ENCODE assay signal across 14 cellular contexts in genomic region chr14:77485901-77486678, GRCh38. TPM values are rescaled to one million over a fixed set of nuclear protein-coding genes. Genes with fewer than 3 reads are reported as not detected.
DNase-seq lines count a peak whose midpoint lies in the region; ATAC-seq and TF ChIP-seq lines count a peak whose summit lies in the region.
"Had no signal": no experiment of that assay in that cellular context is flagged by ENCODE, and none has a peak within 500 bp of the region (broad histone marks: within the 10 kb centered on the region; RNA-seq: fewer than 3 reads in every experiment).

No MANE protein-coding gene starts in this region.

- H3K4me3 Mint-ChIP-seq in Caco-2 (ENCODE audit: unreplicated experiment) = no peak overlapping the region
- H3K4me3 Mint-ChIP-seq: neural crest cell, WTC11 had no signal

- no peaks in the 10 kb centered on the region for H4K20me1 ChIP-seq in GM23248 (ENCODE audit: insufficient read depth)

- H3K27me3 ChIP-seq in GM23248 (replicated peaks; ENCODE audit: insufficient read depth) = no peaks in the 10 kb centered on the region
- H3K27me3 ChIP-seq in foreskin keratinocyte = no peaks in the 10 kb centered on the region
- no peaks in the 10 kb centered on the region for H3K27me3 ChIP-seq in Caco-2 (replicated peaks; ENCODE audit: control insufficient read depth, insufficient read depth, low read length)

- POLR2A ChIA-PET in Caco-2 (lab: Charles Lee) = no interaction called here

- H3F3A ChIP-seq in GM23248 (ENCODE audit: insufficient read depth) = peaks cover 11% of the 10 kb centered on the region

- H3K9me3 ChIP-seq in GM23248 (ENCODE audit: low read depth) (no peaks in the 10 kb centered on the region), Caco-2 (no peaks in the 10 kb centered on the region)

- H3K4me1 ChIP-seq in GM23248 (ENCODE audit: insufficient read depth) (0 out of 2 replicates have a peak, but pooled peaks cover 7% of the 10 kb centered on the region), foreskin keratinocyte (no peaks in the 10 kb centered on the region), Caco-2 (peaks cover 5% of the 10 kb centered on the region)

- no peak overlapping the region for H3K4me3 ChIP-seq in GM23248
- H3K4me3 ChIP-seq in Caco-2 (ENCODE audit: low read depth, low read length) = no peak overlapping the region

- in situ Hi-C loops in GM23248 (cut with MboI) = no loop called here

- H3K4me1 Mint-ChIP-seq in Caco-2 (ENCODE audit: low read depth, unreplicated experiment) = no peaks in the 10 kb centered on the region
- H3K4me1 Mint-ChIP-seq: neural crest cell, WTC11 had no signal

- H3K36me3 ChIP-seq in GM23248 (ENCODE audit: low read depth) = no peaks in the 10 kb centered on the region
- no peaks in the 10 kb centered on the region for H3K36me3 ChIP-seq in Caco-2 (ENCODE audit: control insufficient read depth, insufficient read depth, low read length)

- no peak for TF ChIP-seq CTCF in foreskin keratinocyte (conservative IDR thresholded peaks at IDR 0.05)
- TF ChIP-seq CTCF in Caco-2 (IDR thresholded peaks at IDR 0.05; ENCODE audit: insufficient read depth in 1 of 2, low read depth in 1 of 2, low read length in 1 of 2, severe bottlenecking in 1 of 2, unreplicated experiment in 1 of 2) = no peak

- H3K36me3 Mint-ChIP-seq in Caco-2 (ENCODE audit: insufficient read depth, unreplicated experiment) = peaks cover 10% of the 10 kb centered on the region
- H3K36me3 Mint-ChIP-seq: WTC11 had no signal

- H3K4me2 ChIP-seq in GM23248 (ENCODE audit: unreplicated experiment) = no peak overlapping the region

- H3K27me3 Mint-ChIP-seq in Caco-2 (ENCODE audit: insufficient read depth, unreplicated experiment) = no peaks in the 10 kb centered on the region

- H3K79me2 ChIP-seq in GM23248 (ENCODE audit: insufficient read depth) = no peaks in the 10 kb centered on the region

- BruUV-seq in Caco-2 (replicated peaks; lab: Mats Ljungman, UMichigan) = no TSS peak

- no peak overlapping the region for H2AFZ ChIP-seq in GM23248

- ATAC-seq in SK-N-SH treated with all-trans-retinoic acid at 6 μM for 48 hours = peak; percentile 81
- peak; percentile 92 for ATAC-seq in foreskin keratinocyte
- no peak for ATAC-seq in GM21423 (IDR thresholded peaks at IDR 0.05; ENCODE audit: unreplicated experiment)
- ATAC-seq in HG03571 (IDR thresholded peaks at IDR 0.05; ENCODE audit: unreplicated experiment) = no peak
- ATAC-seq: WTC11 had no signal

- H3K9ac ChIP-seq in GM23248 = no peak overlapping the region

- no peak overlapping the region for H3K27ac Mint-ChIP-seq in Caco-2 (ENCODE audit: unreplicated experiment)
- H3K27ac Mint-ChIP-seq: WTC11 had no signal

- 60 to 68% methylated on average over 7 of the region's 7 CpGs for WGBS in GM23248 (ENCODE audit: low coverage in 1 of 2, low lambda C conversion rate in 2 of 2, missing lambda C conversion rate in 2 of 2), 2 experiments

- H3K9me3 Mint-ChIP-seq in Caco-2 (ENCODE audit: unreplicated experiment) = no peaks in the 10 kb centered on the region
- H3K9me3 Mint-ChIP-seq: neural crest cell, WTC11 had no signal

- intact Hi-C loops in Caco-2 (cut with micrococcal nuclease; ENCODE audit: unreplicated experiment) = no loop called here

- peak; percentile 70 for DNase-seq in A172 (ENCODE audit: low spot score)
- peak; percentile 94 for DNase-seq in GM23248
- peak; percentile 33 to 67 for DNase-seq in foreskin keratinocyte
- DNase-seq in Caco-2 = no peak
- DNase-seq in SW 1271 (lab: John Stamatoyannopoulos, UW) = no peak
- DNase-seq: activated naive CD4-positive, alpha-beta T cell treated with anti-CD3 and anti-CD28 coated beads, Interleukin-2, amount 50 U/mL, for 16 hours; DMS 273 treated with DMSO at 0.1 percent for 48 hours; hippocampal formation had no signal

- CTCF ChIA-PET in Caco-2 (lab: Charles Lee) = no interaction called here

- peak overlapping the region; percentile 51 for H3K27ac ChIP-seq in GM23248
- H3K27ac ChIP-seq in foreskin keratinocyte = no peak overlapping the region

- no peaks in the 10 kb centered on the region for H3K9me2 ChIP-seq in GM23248 (ENCODE audit: insufficient read depth)

TF ChIP-seq in SK-N-SH treated with all-trans-retinoic acid at 6 μM for 48 hours, 23 proteins besides CTCF, POLR2A, EP300 and RAD21:
- TF ChIP-seq ZFP30 (CRISPR knock-in tag; IDR thresholded peaks at IDR 0.05) = no peak
- TF ChIP-seq ZNF70 (CRISPR knock-in tag; IDR thresholded peaks at IDR 0.05) = no peak
- no peak for TF ChIP-seq PPARA (CRISPR knock-in tag; IDR thresholded peaks at IDR 0.05; ENCODE audit: borderline replicate concordance)
- no peak for TF ChIP-seq ZFP3 (CRISPR knock-in tag; IDR thresholded peaks at IDR 0.05)
- no peak for TF ChIP-seq OSR1 (CRISPR knock-in tag; IDR thresholded peaks at IDR 0.05)
- TF ChIP-seq SNAI2 (CRISPR knock-in tag; IDR thresholded peaks at IDR 0.05) = no peak
- no peak for TF ChIP-seq POU6F1 (CRISPR knock-in tag; IDR thresholded peaks at IDR 0.05; ENCODE audit: borderline replicate concordance, low read depth)
- TF ChIP-seq ESRRG (CRISPR knock-in tag; IDR thresholded peaks at IDR 0.05) = no peak
- TF ChIP-seq TCF4 (CRISPR knock-in tag; IDR thresholded peaks at IDR 0.05; ENCODE audit: borderline replicate concordance) = no peak
- TF ChIP-seq ISL1 (CRISPR knock-in tag; IDR thresholded peaks at IDR 0.05) = no peak
- no peak for TF ChIP-seq CSRNP3 (CRISPR knock-in tag; IDR thresholded peaks at IDR 0.05)

RNA-seq across cellular contexts. Expression of gene ISM2, which starts 12.5 kb away (rescaled TPM):
- 2.8 TPM in 1 of 2 replicates, not detected in the other for total RNA-seq in A172 (2014; rRNA removed; shearing (Covaris generic))
- 2.6 TPM in 1 of 2 replicates, not detected in the other for total RNA-seq in GM23248 (2014; rRNA removed; shearing (Covaris generic))
- polyA plus RNA-seq in GM23248 (2016; fragmentation: Nextera tagmentation; extraction: Ambion mirVana) (0.11 TPM in 1 of 2 replicates, not detected in the other), foreskin keratinocyte (0.03 and 0.04 TPM in 2 replicates)
- total RNA-seq in foreskin keratinocyte (0.10 and 0.14 TPM in 2 replicates), Caco-2 (2022) (10.6 and 13.3 TPM in 2 replicates)
- total RNA-seq: lung microvascular endothelial cell, neural crest cell had no signal

RNA-seq across cellular contexts. Expression of gene AHSA1, which starts 28.2 kb away (rescaled TPM):
- total RNA-seq in A172 (2014; rRNA removed; shearing (Covaris generic)) = 178 and 229 TPM in 2 replicates
- 122 and 137 TPM in 2 replicates for total RNA-seq in GM23248 (2014; rRNA removed; shearing (Covaris generic))
- polyA plus RNA-seq in GM23248 (2016; fragmentation: Nextera tagmentation; extraction: Ambion mirVana) (130 TPM in 2 replicates), foreskin keratinocyte (223 and 277 TPM in 2 replicates)
- total RNA-seq in foreskin keratinocyte (172 and 212 TPM in 2 replicates), Caco-2 (2022) (161 and 193 TPM in 2 replicates)

RNA-seq across cellular contexts. Expression of gene VIPAS39, which starts 28.7 kb away (rescaled TPM):
- 16.1 and 20.5 TPM in 2 replicates for total RNA-seq in A172 (2014; rRNA removed; shearing (Covaris generic))
- 25.0 and 59.8 TPM in 2 replicates for total RNA-seq in GM23248 (2014; rRNA removed; shearing (Covaris generic))
- polyA plus RNA-seq in GM23248 (2016; fragmentation: Nextera tagmentation; extraction: Ambion mirVana) (14.9 TPM in 2 replicates), foreskin keratinocyte (9.5 and 10.1 TPM in 2 replicates)
- total RNA-seq in foreskin keratinocyte (13.4 and 13.7 TPM in 2 replicates), Caco-2 (2022) (20.0 and 20.7 TPM in 2 replicates)

Comparison
In these comparisons a context has a peak if more than half of its experiments do, and no peak if none do; other contexts are left out.
1. DNase-seq: peak in A172 (single experiment), GM23248 (single experiment) and foreskin keratinocyte (2 of 2); none in Caco-2 (0 of 2) and SW 1271 (0 of 2).
2. ATAC-seq: peak in SK-N-SH treated with all-trans-retinoic acid at 6 μM for 48 hours (single experiment) and foreskin keratinocyte (single experiment); none in GM21423 (single experiment) and HG03571 (single experiment).